9 cellular contexts compared by ENCODE assay signal in the genomic region with DNA sequence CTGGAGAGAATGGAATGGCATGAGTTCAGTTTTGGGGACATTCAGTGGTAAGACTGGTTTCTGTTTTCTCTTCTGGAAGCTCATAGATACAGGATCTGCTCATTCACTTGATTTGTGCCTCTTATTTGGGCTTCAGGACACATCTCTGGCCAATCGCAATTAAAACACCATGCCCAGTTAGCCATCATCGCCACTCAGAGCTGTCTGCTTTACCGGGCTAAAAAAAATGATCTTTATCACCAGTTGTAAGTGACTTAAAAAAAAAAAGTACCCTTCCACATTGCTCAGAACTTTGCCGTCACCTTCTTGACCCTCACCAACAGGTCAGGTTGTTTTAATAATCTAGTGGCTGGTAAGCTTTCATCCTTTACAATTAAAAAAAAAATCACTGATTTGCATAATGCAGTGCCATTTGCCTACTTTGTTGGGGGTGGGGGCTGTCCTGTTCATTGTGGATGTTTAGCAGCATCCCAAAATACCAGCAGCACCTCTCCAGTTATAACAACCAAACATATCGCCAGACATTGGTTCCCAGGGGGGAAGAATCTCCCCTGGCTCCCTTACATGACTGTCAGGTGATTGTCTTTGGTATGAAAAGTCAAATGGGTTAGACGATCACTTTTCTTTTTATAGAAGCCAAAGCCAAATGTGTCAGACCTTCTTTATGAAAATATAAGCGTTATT.
DNase-seq lines count a peak whose midpoint lies in the region; ATAC-seq lines count a peak whose summit lies in the region.
"Had no signal": no experiment of that assay in that cellular context is flagged by ENCODE, and none has a peak within 500 bp of the region (broad histone marks: within the 10 kb centered on the region; RNA-seq: fewer than 3 reads in every experiment).

No MANE protein-coding gene starts in this region.

- peak overlapping the region; percentile 75 for H3K27ac ChIP-seq in thymus (ENCODE audit: low read depth)

- intact Hi-C loops in activated CD4-positive, alpha-beta T cell treated with anti-CD3 and anti-CD28 coated beads for 36 hours (cut with DNase I, micrococcal nuclease), result no loop called here

- H3K27me3 Mint-ChIP-seq in activated CD4-positive, alpha-beta T cell treated with anti-CD3 and anti-CD28 coated beads for 36 hours, result no peaks in the 10 kb centered on the region

- POLR2A ChIA-PET in activated CD4-positive, alpha-beta T cell treated with anti-CD3 and anti-CD28 coated beads for 36 hours (lab: Charles Lee), result interaction anchor here (0.6 to 1.6 kb wide), 8 partner anchors 20 to 258 kb away, joined by 3 to 7 read pairs (median 4); no protein-coding TSS in a partner anchor

- 56% methylated on average over 7 of the region's 7 CpGs for WGBS in thymus

- H3K27ac Mint-ChIP-seq in activated CD4-positive, alpha-beta T cell treated with anti-CD3 and anti-CD28 coated beads for 36 hours, result peak overlapping the region; percentile 94

- CTCF ChIA-PET in activated CD4-positive, alpha-beta T cell treated with anti-CD3 and anti-CD28 coated beads for 36 hours (lab: Charles Lee), result interaction anchor here (0.6 to 2.4 kb wide), 19 partner anchors 9 to 367 kb away, joined by 3 to 7 read pairs (median 4); a partner anchor contains a TSS

- peak overlapping the region; percentile 81 for H3K4me3 Mint-ChIP-seq in activated CD4-positive, alpha-beta T cell treated with anti-CD3 and anti-CD28 coated beads for 36 hours

- H3K36me3 ChIP-seq in thymus (ENCODE audit: control insufficient read depth, insufficient read depth), result peaks cover 3% of the 10 kb centered on the region

- DNase-seq in activated CD4-positive, alpha-beta T cell treated with anti-CD3 and anti-CD28 coated beads for 36 hours, result peak; percentile 31
- no peak for DNase-seq in activated CD4-positive, alpha-beta T cell treated with anti-CD3 and anti-CD28 coated beads for 48 hours
- DNase-seq in amniotic epithelial cell (ENCODE audit: low read depth) (peak; percentile 43), kidney tubule cell (ENCODE audit: low spot score) (peak; percentile 23), NCI-H748 treated with DMSO at 0.1 percent for 48 hours (lab: John Stamatoyannopoulos, UW) (no peak), retina (no peak)

- H3K4me1 ChIP-seq in thymus (ENCODE audit: control insufficient read depth, insufficient read depth, low read length), result peaks cover 34% of the 10 kb centered on the region

- peaks cover 40% of the 10 kb centered on the region for H3K36me3 Mint-ChIP-seq in activated CD4-positive, alpha-beta T cell treated with anti-CD3 and anti-CD28 coated beads for 36 hours (ENCODE audit: low read depth)

- no peak for ATAC-seq in activated CD4-positive, alpha-beta T cell treated with anti-CD3 and anti-CD28 coated beads for 36 hours
- ATAC-seq in GM21381 (IDR thresholded peaks at IDR 0.05; ENCODE audit: unreplicated experiment), result no peak

- no peaks in the 10 kb centered on the region for H3K9me3 Mint-ChIP-seq in activated CD4-positive, alpha-beta T cell treated with anti-CD3 and anti-CD28 coated beads for 36 hours (ENCODE audit: low read depth)
- H3K9me3 Mint-ChIP-seq: nephron had no signal

- H3K9me3 ChIP-seq in thymus (ENCODE audit: control insufficient read depth), result no peaks in the 10 kb centered on the region

- peaks cover 85% of the 10 kb centered on the region for H3K4me1 Mint-ChIP-seq in activated CD4-positive, alpha-beta T cell treated with anti-CD3 and anti-CD28 coated beads for 36 hours

- H3K27me3 ChIP-seq in thymus (ENCODE audit: control insufficient read depth, insufficient read depth), result no peaks in the 10 kb centered on the region

- peak overlapping the region; percentile 22 for H3K4me3 ChIP-seq in thymus (ENCODE audit: low read length)

Comparison
In these comparisons a context has a peak if more than half of its experiments do, and no peak if none do; other contexts are left out.
1. DNase-seq: peak in activated CD4-positive, alpha-beta T cell treated with anti-CD3 and anti-CD28 coated beads for 36 hours (single experiment), amniotic epithelial cell (single experiment) and kidney tubule cell (single experiment); none in activated CD4-positive, alpha-beta T cell treated with anti-CD3 and anti-CD28 coated beads for 48 hours (single experiment), NCI-H748 treated with DMSO at 0.1 percent for 48 hours (single experiment) and retina (single experiment).